Comparison of ENCODE assay signal across 1 cellular context in genomic region chr20:33443512-33444239, GRCh38.
TF ChIP-seq lines count a peak whose summit lies in the region.

TSS of gene SNTA1 (minus strand) at chr20:33443763. CDS start at chr20:33443620, 143 bp downstream.

TF ChIP-seq in H1, 55 proteins besides CTCF, POLR2A, EP300 and RAD21:
- TF ChIP-seq ASH2L (IDR thresholded peaks at IDR 0.05; ENCODE audit: low read length), result no peak
- TF ChIP-seq TBP (IDR thresholded peaks at IDR 0.05; ENCODE audit: low read depth, low read length), result no peak; the same call in 1 of the 2 replicates
- no peak for TF ChIP-seq POU5F1 (IDR thresholded peaks at IDR 0.05; ENCODE audit: low read depth, low read length)
- no peak for TF ChIP-seq GTF2F1 (IDR thresholded peaks at IDR 0.05; ENCODE audit: borderline replicate concordance, low read depth, low read length)
- no peak for TF ChIP-seq RXRA (IDR thresholded peaks at IDR 0.05; ENCODE audit: insufficient read depth, low read depth, low read length)
- TF ChIP-seq RNF2 (IDR thresholded peaks at IDR 0.05; ENCODE audit: borderline replicate concordance, low read depth, low read length, missing control alignments, poor library complexity, severe bottlenecking), result no peak
- no peak for TF ChIP-seq GABPA (IDR thresholded peaks at IDR 0.05; ENCODE audit: borderline replicate concordance, insufficient read depth, low read length)
- TF ChIP-seq ATF3 (IDR thresholded peaks at IDR 0.05; ENCODE audit: insufficient read depth, low read depth, low read length), result no peak
- TF ChIP-seq TAF7 (optimal IDR thresholded peaks at IDR 0.05; ENCODE audit: borderline replicate concordance, low read depth, low read length), result no peak
- no peak for TF ChIP-seq MAFK (IDR thresholded peaks at IDR 0.05; ENCODE audit: low read depth, low read length)
- TF ChIP-seq SP4 (IDR thresholded peaks at IDR 0.05; ENCODE audit: low read length), result no peak
- TF ChIP-seq CHD1 (IDR thresholded peaks at IDR 0.05; ENCODE audit: low read depth, low read length), result no peak
- TF ChIP-seq SIN3A (conservative IDR thresholded peaks at IDR 0.05 in 1 of 2, IDR thresholded peaks at IDR 0.05 in 1 of 2; ENCODE audit: low read depth in 1 of 2, low read length in 2 of 2), result peak in 1 of 2 experiments; percentile 75; a peak in 2 of 4 replicates
- no peak for TF ChIP-seq NRF1 (IDR thresholded peaks at IDR 0.05; ENCODE audit: low read depth, low read length)
- peak; percentile 74 for TF ChIP-seq SAP30 (IDR thresholded peaks at IDR 0.05; ENCODE audit: insufficient read depth, insufficient replicate concordance, low read length)
- TF ChIP-seq POLR2AphosphoS5 (IDR thresholded peaks at IDR 0.05; ENCODE audit: low read depth, low read length), result no peak
- TF ChIP-seq YY1 (IDR thresholded peaks at IDR 0.05; ENCODE audit: low read depth, low read length), result 0 out of 2 replicates have a peak, but pooled peaks have one; percentile 52
- no peak; the same call in 1 of the 2 replicates for TF ChIP-seq MAX (IDR thresholded peaks at IDR 0.05)
- no peak for TF ChIP-seq EZH2 (IDR thresholded peaks at IDR 0.05; ENCODE audit: low read depth, low read length, severe bottlenecking)
- TF ChIP-seq TCF12 (IDR thresholded peaks at IDR 0.05; ENCODE audit: low read depth, low read length), result no peak
- TF ChIP-seq TAF1 (IDR thresholded peaks at IDR 0.05; ENCODE audit: low read depth, low read length), result peak; percentile 52; the same call in 1 of the 2 replicates
- TF ChIP-seq ATF2 (IDR thresholded peaks at IDR 0.05; ENCODE audit: low read length), result no peak
- no peak for TF ChIP-seq CTBP2 (IDR thresholded peaks at IDR 0.05; ENCODE audit: borderline replicate concordance, insufficient read depth, insufficient read length, low read length)
- no peak for TF ChIP-seq RFX5 (IDR thresholded peaks at IDR 0.05; ENCODE audit: borderline replicate concordance, low read depth, low read length)
- no peak for TF ChIP-seq CBX8 (IDR thresholded peaks at IDR 0.05; ENCODE audit: borderline replicate concordance, low read depth, low read length)
- no peak for TF ChIP-seq NANOG (IDR thresholded peaks at IDR 0.05; ENCODE audit: insufficient read depth, low read depth, low read length, poor library complexity, severe bottlenecking)
- no peak for TF ChIP-seq JUN (IDR thresholded peaks at IDR 0.05; ENCODE audit: low read depth, low read length)
- no peak for TF ChIP-seq KDM1A (IDR thresholded peaks at IDR 0.05; ENCODE audit: borderline replicate concordance, low read length)
- no peak for TF ChIP-seq CBX5 (IDR thresholded peaks at IDR 0.05; ENCODE audit: low read depth, low read length)
- TF ChIP-seq HDAC6 (IDR thresholded peaks at IDR 0.05; ENCODE audit: low read depth, low read length), result no peak
- no peak for TF ChIP-seq CHD2 (IDR thresholded peaks at IDR 0.05; ENCODE audit: low read length)
- TF ChIP-seq BACH1 (IDR thresholded peaks at IDR 0.05; ENCODE audit: low read length), result no peak
- no peak for TF ChIP-seq EGR1 (IDR thresholded peaks at IDR 0.05; ENCODE audit: borderline replicate concordance, low read depth, low read length)
- peak; percentile 78 for TF ChIP-seq KDM4A (IDR thresholded peaks at IDR 0.05; ENCODE audit: low read depth, low read length, severe bottlenecking)
- no peak for TF ChIP-seq CEBPB (IDR thresholded peaks at IDR 0.05; ENCODE audit: low read depth, low read length)
- peak; percentile 12; the same call in 1 of the 2 replicates for TF ChIP-seq SP1 (IDR thresholded peaks at IDR 0.05; ENCODE audit: low read depth, low read length)
- peak in 1 of 2 experiments; percentile 71; a peak in 1 of 4 replicates for TF ChIP-seq HDAC2 (IDR thresholded peaks at IDR 0.05; ENCODE audit: borderline replicate concordance in 1 of 2, low read depth in 2 of 2, low read length in 2 of 2)
- no peak for TF ChIP-seq CREB1 (IDR thresholded peaks at IDR 0.05)
- no peak for TF ChIP-seq FOSL1 (IDR thresholded peaks at IDR 0.05; ENCODE audit: insufficient read depth, low read depth, low read length)
- no peak for TF ChIP-seq BRCA1 (IDR thresholded peaks at IDR 0.05; ENCODE audit: low read depth, low read length)
- TF ChIP-seq BCL11A (IDR thresholded peaks at IDR 0.05; ENCODE audit: low read depth in 2 of 2, low read length in 2 of 2), result no peak
- TF ChIP-seq SIRT6 (IDR thresholded peaks at IDR 0.05; ENCODE audit: low read length), result no peak
- TF ChIP-seq SRF (IDR thresholded peaks at IDR 0.05; ENCODE audit: low read depth, low read length), result no peak
- no peak for TF ChIP-seq SUZ12 (IDR thresholded peaks at IDR 0.05; ENCODE audit: low read length)
- no peak for TF ChIP-seq SP2 (IDR thresholded peaks at IDR 0.05; ENCODE audit: low read length)
- no peak for TF ChIP-seq SIX5 (IDR thresholded peaks at IDR 0.05; ENCODE audit: low read depth, low read length)
- no peak for TF ChIP-seq E2F6 (IDR thresholded peaks at IDR 0.05)
- no peak for TF ChIP-seq ZNF274 (IDR thresholded peaks at IDR 0.05; ENCODE audit: borderline replicate concordance, extremely low read depth, low read length)
- peak; percentile 59; the same call in 1 of the 2 replicates for TF ChIP-seq PHF8 (conservative IDR thresholded peaks at IDR 0.05; ENCODE audit: low read depth, low read length)
- TF ChIP-seq KDM5A (IDR thresholded peaks at IDR 0.05; ENCODE audit: low read length), result no peak
- no peak for TF ChIP-seq TEAD4 (IDR thresholded peaks at IDR 0.05; ENCODE audit: low read depth, low read length)
TF ChIP-seq in H1: peak in this region for 8.
